Comparison of ENCODE assay signal across 1 cellular context in genomic region chr4:80309301-80310004, GRCh38.
TF ChIP-seq lines count a peak whose summit lies in the region.

No MANE protein-coding gene starts in this region.

TF ChIP-seq in endothelial cell of umbilical vein, 7 proteins besides CTCF, POLR2A, EP300 and RAD21:
- TF ChIP-seq FOS (IDR thresholded peaks at IDR 0.05; ENCODE audit: borderline replicate concordance, insufficient read depth, low read length): peak; percentile 86
- TF ChIP-seq POLR2AphosphoS5 (IDR thresholded peaks at IDR 0.05; ENCODE audit: insufficient read depth, low read depth, low read length): no peak
